In the genomic region with DNA sequence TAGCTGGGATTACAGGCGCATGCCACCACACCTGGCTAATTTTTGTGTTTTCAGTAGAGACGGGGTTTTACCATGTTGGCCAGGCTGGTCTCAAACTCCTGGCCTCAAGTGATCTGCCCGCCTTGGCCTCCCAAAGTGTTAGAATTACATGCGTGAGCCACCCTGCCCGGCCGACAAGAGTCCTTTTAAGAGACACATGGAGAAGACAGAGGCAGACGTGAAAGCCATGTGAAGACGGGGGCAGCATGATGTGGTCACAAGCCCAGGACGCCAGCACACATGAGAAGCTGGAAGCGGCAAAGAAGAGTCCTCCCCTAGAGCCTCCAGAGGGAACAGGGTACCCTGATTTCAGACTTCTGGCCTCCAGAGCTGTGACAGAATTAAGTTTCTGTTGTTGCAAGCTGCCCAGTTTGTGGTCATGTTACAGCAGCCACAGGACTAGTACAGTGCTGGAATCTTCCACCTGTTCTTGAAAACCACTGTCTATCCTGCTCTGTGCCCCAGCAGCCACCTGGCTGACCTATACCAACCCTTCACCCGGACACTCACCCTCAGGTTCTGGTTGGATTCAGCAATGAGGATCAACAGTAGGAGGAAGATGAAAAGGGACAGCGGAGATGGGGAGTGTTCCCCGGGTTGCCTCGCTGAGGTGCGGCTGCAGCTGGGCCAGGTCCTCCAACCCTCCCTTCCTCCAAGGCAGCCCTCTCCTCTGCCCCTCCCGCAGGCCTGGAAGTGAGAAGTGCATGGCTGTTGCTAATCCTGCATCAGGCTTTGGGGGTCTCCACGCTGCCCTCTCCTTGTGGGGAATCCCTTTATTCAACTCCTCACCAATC, we compare ENCODE assay signal across 13 cellular contexts. TPM values are rescaled to one million over a fixed set of nuclear protein-coding genes. Genes with fewer than 3 reads are reported as not detected.
DNase-seq lines count a peak whose midpoint lies in the region; ATAC-seq and TF ChIP-seq lines count a peak whose summit lies in the region.
"Had no signal": no experiment of that assay in that cellular context is flagged by ENCODE, and none has a peak within 500 bp of the region (broad histone marks: within the 10 kb centered on the region; RNA-seq: fewer than 3 reads in every experiment).

No MANE protein-coding gene starts in this region.

- peaks cover 37% of the 10 kb centered on the region for H3K36me3 Mint-ChIP-seq in activated CD4-positive, alpha-beta T cell treated with anti-CD3 and anti-CD28 coated beads, Interleukin-2, amount 10 ng/mL, durations not matched to agents 7 days and 5 days (ENCODE audit: low read depth)
- H3K36me3 Mint-ChIP-seq in activated CD8-positive, alpha-beta T cell treated with anti-CD3 and anti-CD28 coated beads for 36 hours (ENCODE audit: low read depth) = peaks cover 26% of the 10 kb centered on the region
- H3K36me3 Mint-ChIP-seq in mesothelial cell of epicardium = no peaks in the 10 kb centered on the region
- peaks cover 41% of the 10 kb centered on the region for H3K36me3 Mint-ChIP-seq in stimulated activated effector memory CD8-positive, alpha-beta T cell treated with anti-CD3 and anti-CD28 coated beads, Interleukin-12 subunit alpha, Interleukin-12 subunit beta, amount 100 ng/mL, for 72 hours

- no peak for TF ChIP-seq CTCF in activated CD8-positive, alpha-beta T cell treated with anti-CD3 and anti-CD28 coated beads for 36 hours (IDR thresholded peaks at IDR 0.05)
- TF ChIP-seq CTCF in mesothelial cell of epicardium (IDR thresholded peaks at IDR 0.05; ENCODE audit: unreplicated experiment) = no peak

- H3K27me3 Mint-ChIP-seq in activated CD4-positive, alpha-beta T cell treated with anti-CD3 and anti-CD28 coated beads, Interleukin-2, amount 10 ng/mL, durations not matched to agents 7 days and 5 days = peaks cover 6% of the 10 kb centered on the region
- peaks cover 10% of the 10 kb centered on the region for H3K27me3 Mint-ChIP-seq in activated CD8-positive, alpha-beta T cell treated with anti-CD3 and anti-CD28 coated beads for 36 hours
- H3K27me3 Mint-ChIP-seq in mesothelial cell of epicardium (ENCODE audit: low read depth) = no peaks in the 10 kb centered on the region

- intact Hi-C loops in activated CD8-positive, alpha-beta T cell treated with anti-CD3 and anti-CD28 coated beads for 36 hours (cut with micrococcal nuclease) = no loop called here

- POLR2A ChIA-PET in activated CD4-positive, alpha-beta T cell treated with anti-CD3 and anti-CD28 coated beads, Interleukin-2, amount 10 ng/mL, durations not matched to agents 7 days and 5 days (lab: Charles Lee) = no interaction called here
- POLR2A ChIA-PET in activated CD8-positive, alpha-beta T cell treated with anti-CD3 and anti-CD28 coated beads for 36 hours (lab: Charles Lee) = interaction anchor here (0.8 to 21.6 kb wide), 5 partner anchors 8 to 96 kb away, joined by 3 to 239 read pairs (median 7); a partner anchor contains a TSS

- no peaks in the 10 kb centered on the region for H3K9me3 Mint-ChIP-seq in activated CD4-positive, alpha-beta T cell treated with anti-CD3 and anti-CD28 coated beads, Interleukin-2, amount 10 ng/mL, durations not matched to agents 7 days and 5 days
- peaks cover 2% of the 10 kb centered on the region for H3K9me3 Mint-ChIP-seq in activated CD8-positive, alpha-beta T cell treated with anti-CD3 and anti-CD28 coated beads for 36 hours
- H3K9me3 Mint-ChIP-seq in mesothelial cell of epicardium = no peaks in the 10 kb centered on the region
- peaks cover 2% of the 10 kb centered on the region for H3K9me3 Mint-ChIP-seq in stimulated activated effector memory CD8-positive, alpha-beta T cell treated with anti-CD3 and anti-CD28 coated beads, Interleukin-12 subunit alpha, Interleukin-12 subunit beta, amount 100 ng/mL, for 72 hours
- H3K9me3 Mint-ChIP-seq: HFFc6 had no signal

- no peak overlapping the region for H3K4me3 Mint-ChIP-seq in activated CD4-positive, alpha-beta T cell treated with anti-CD3 and anti-CD28 coated beads, Interleukin-2, amount 10 ng/mL, durations not matched to agents 7 days and 5 days
- H3K4me3 Mint-ChIP-seq in activated CD8-positive, alpha-beta T cell treated with anti-CD3 and anti-CD28 coated beads for 36 hours = no peak overlapping the region
- H3K4me3 Mint-ChIP-seq in mesothelial cell of epicardium = no peak overlapping the region
- peak overlapping the region; percentile 1 for H3K4me3 Mint-ChIP-seq in stimulated activated effector memory CD8-positive, alpha-beta T cell treated with anti-CD3 and anti-CD28 coated beads, Interleukin-12 subunit alpha, Interleukin-12 subunit beta, amount 100 ng/mL, for 72 hours
- H3K4me3 Mint-ChIP-seq: HFFc6 had no signal

- H3K4me1 Mint-ChIP-seq in activated CD4-positive, alpha-beta T cell treated with anti-CD3 and anti-CD28 coated beads, Interleukin-2, amount 10 ng/mL, durations not matched to agents 7 days and 5 days = peaks cover 84% of the 10 kb centered on the region
- peaks cover 90% of the 10 kb centered on the region for H3K4me1 Mint-ChIP-seq in activated CD8-positive, alpha-beta T cell treated with anti-CD3 and anti-CD28 coated beads for 36 hours (ENCODE audit: low read depth)
- peaks cover 36% of the 10 kb centered on the region for H3K4me1 Mint-ChIP-seq in mesothelial cell of epicardium
- H3K4me1 Mint-ChIP-seq in stimulated activated effector memory CD8-positive, alpha-beta T cell treated with anti-CD3 and anti-CD28 coated beads, Interleukin-12 subunit alpha, Interleukin-12 subunit beta, amount 100 ng/mL, for 72 hours = peaks cover 92% of the 10 kb centered on the region

- DNase-seq in activated CD4-positive, alpha-beta T cell treated with anti-CD3 and anti-CD28 coated beads, Interleukin-2, amount 10 ng/mL, durations not matched to agents 7 days and 5 days = no peak
- no peak for DNase-seq in activated CD4-positive, alpha-beta T cell treated with anti-CD3 and anti-CD28 coated beads, Interleukin-2, amount 50 U/mL, for 4 hours
- no peak for DNase-seq in activated CD8-positive, alpha-beta T cell treated with anti-CD3 and anti-CD28 coated beads for 36 hours
- DNase-seq in mesothelial cell of epicardium (ENCODE audit: low spot score in 2 of 2, unreplicated experiment in 2 of 2) (no peak), dermis blood vessel endothelial cell (no peak), COLO829 (ENCODE audit: low spot score) (no peak)
- DNase-seq in stimulated activated effector memory CD8-positive, alpha-beta T cell treated with anti-CD3 and anti-CD28 coated beads, Interleukin-12 subunit alpha, Interleukin-12 subunit beta, amount 100 ng/mL, for 72 hours (ENCODE audit: low spot score in 2 of 2) = no peak
- DNase-seq: activated CD8-positive, alpha-beta memory T cell treated with anti-CD3 and anti-CD28 coated beads, Interleukin-2, amount 50 U/mL, for 48 hours; amygdala; HFFc6; NCI-H2081; NCI-H82 had no signal

- ATAC-seq in activated CD8-positive, alpha-beta T cell treated with anti-CD3 and anti-CD28 coated beads for 36 hours = no peak
- no peak for ATAC-seq in stimulated activated effector memory CD8-positive, alpha-beta T cell treated with anti-CD3 and anti-CD28 coated beads, Interleukin-12 subunit alpha, Interleukin-12 subunit beta, amount 100 ng/mL, for 72 hours
- no peak for ATAC-seq in GM19397 (IDR thresholded peaks at IDR 0.05; ENCODE audit: unreplicated experiment)

- H3K27ac Mint-ChIP-seq in activated CD4-positive, alpha-beta T cell treated with anti-CD3 and anti-CD28 coated beads, Interleukin-2, amount 10 ng/mL, durations not matched to agents 7 days and 5 days = peak overlapping the region; percentile 72
- H3K27ac Mint-ChIP-seq in activated CD8-positive, alpha-beta T cell treated with anti-CD3 and anti-CD28 coated beads for 36 hours = peak overlapping the region; percentile 38
- H3K27ac Mint-ChIP-seq in mesothelial cell of epicardium = peak overlapping the region; percentile 69
- H3K27ac Mint-ChIP-seq in stimulated activated effector memory CD8-positive, alpha-beta T cell treated with anti-CD3 and anti-CD28 coated beads, Interleukin-12 subunit alpha, Interleukin-12 subunit beta, amount 100 ng/mL, for 72 hours = no peak overlapping the region
- H3K27ac Mint-ChIP-seq: HFFc6 had no signal

- CTCF ChIA-PET in activated CD4-positive, alpha-beta T cell treated with anti-CD3 and anti-CD28 coated beads, Interleukin-2, amount 10 ng/mL, durations not matched to agents 7 days and 5 days (lab: Charles Lee) = interaction anchor here (0.7 to 0.9 kb wide), 3 partner anchors 16 to 74 kb away, joined by 3 read pairs; no protein-coding TSS in a partner anchor
- CTCF ChIA-PET in activated CD8-positive, alpha-beta T cell treated with anti-CD3 and anti-CD28 coated beads for 36 hours (lab: Charles Lee) = interaction anchor here (0.8 to 5.0 kb wide), 8 partner anchors 9 to 363 kb away, joined by 3 to 70 read pairs (median 6); a partner anchor contains a TSS

RNA-seq across cellular contexts. Expression of a gene that starts 16.9 kb away (rescaled TPM):
- 10 to 100 TPM; 23.0 to 23.7 TPM for total RNA-seq in activated CD4-positive, alpha-beta T cell treated with anti-CD3 and anti-CD28 coated beads, Interleukin-2, amount 10 ng/mL, durations not matched to agents 7 days and 5 days
- total RNA-seq in activated CD8-positive, alpha-beta T cell treated with anti-CD3 and anti-CD28 coated beads for 36 hours = 10 to 100 TPM; 17.8 to 18.4 TPM
- total RNA-seq in mesothelial cell of epicardium (28.1 to 29.1 TPM (median 29.0 TPM) in 3 replicates), dermis blood vessel endothelial cell (19.6 and 21.2 TPM in 2 replicates)

RNA-seq across cellular contexts. Expression of a gene that starts 43.7 kb away (rescaled TPM):
- total RNA-seq in activated CD4-positive, alpha-beta T cell treated with anti-CD3 and anti-CD28 coated beads, Interleukin-2, amount 10 ng/mL, durations not matched to agents 7 days and 5 days = 10 to 100 TPM; 30.7 to 32.7 TPM
- total RNA-seq in activated CD8-positive, alpha-beta T cell treated with anti-CD3 and anti-CD28 coated beads for 36 hours = 10 to 100 TPM; 22.8 to 22.9 TPM
- total RNA-seq in mesothelial cell of epicardium (37.6 to 44.2 TPM (median 40.9 TPM) in 3 replicates), dermis blood vessel endothelial cell (132 and 200 TPM in 2 replicates)
